Comparison of ENCODE assay signal across 1 cellular context in the genomic region with DNA sequence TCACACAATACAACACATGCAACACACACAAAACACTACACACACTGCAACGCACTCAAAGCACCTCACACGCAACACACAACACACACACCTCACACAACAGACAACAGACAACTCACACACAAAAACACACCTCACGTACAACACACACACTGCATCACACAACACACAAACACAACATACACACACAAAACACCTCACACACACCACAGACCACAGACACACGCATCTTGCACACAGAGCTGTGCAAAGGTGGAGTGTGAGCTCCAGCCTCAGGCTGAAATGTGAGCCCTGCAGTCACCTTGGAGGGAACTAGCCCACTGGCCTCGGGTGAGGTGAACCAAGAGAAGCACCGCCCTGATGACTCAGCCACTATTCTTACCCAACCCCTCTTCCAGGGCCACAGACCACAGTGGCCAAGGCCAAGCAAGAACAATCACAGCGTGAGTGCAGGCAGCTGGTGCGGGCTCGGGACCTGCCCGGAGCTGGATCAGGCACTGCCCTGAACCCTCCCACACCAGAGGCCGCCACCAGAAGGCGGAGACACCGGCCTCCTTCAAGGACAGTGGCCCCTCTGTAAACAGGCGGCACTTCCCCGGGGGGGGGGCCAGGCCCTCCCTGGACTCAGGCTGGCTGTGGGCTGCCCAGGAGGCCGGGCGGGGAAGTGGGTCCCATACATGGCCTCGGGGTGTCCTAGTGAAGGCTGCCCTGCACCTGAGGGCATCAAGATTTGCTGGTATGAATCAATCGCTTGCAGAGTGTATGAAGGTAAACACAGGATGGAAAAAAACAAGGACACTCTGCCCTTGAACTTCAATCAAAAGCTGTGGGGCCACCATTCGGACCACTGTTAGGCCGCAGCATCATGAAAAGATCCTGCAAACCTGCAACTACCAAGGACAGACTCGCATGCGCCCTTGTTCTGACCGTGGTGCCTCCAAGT.
A peak's percentile ranks its signal among the peaks of the same experiment; 100 is the strongest.
TF ChIP-seq lines count a peak whose summit lies in the region.

No MANE protein-coding gene starts in this region.

TF ChIP-seq in K562, 482 proteins besides CTCF, POLR2A, EP300 and RAD21 (continued from another document and continues in another):
- TF ChIP-seq, protein P1, sequence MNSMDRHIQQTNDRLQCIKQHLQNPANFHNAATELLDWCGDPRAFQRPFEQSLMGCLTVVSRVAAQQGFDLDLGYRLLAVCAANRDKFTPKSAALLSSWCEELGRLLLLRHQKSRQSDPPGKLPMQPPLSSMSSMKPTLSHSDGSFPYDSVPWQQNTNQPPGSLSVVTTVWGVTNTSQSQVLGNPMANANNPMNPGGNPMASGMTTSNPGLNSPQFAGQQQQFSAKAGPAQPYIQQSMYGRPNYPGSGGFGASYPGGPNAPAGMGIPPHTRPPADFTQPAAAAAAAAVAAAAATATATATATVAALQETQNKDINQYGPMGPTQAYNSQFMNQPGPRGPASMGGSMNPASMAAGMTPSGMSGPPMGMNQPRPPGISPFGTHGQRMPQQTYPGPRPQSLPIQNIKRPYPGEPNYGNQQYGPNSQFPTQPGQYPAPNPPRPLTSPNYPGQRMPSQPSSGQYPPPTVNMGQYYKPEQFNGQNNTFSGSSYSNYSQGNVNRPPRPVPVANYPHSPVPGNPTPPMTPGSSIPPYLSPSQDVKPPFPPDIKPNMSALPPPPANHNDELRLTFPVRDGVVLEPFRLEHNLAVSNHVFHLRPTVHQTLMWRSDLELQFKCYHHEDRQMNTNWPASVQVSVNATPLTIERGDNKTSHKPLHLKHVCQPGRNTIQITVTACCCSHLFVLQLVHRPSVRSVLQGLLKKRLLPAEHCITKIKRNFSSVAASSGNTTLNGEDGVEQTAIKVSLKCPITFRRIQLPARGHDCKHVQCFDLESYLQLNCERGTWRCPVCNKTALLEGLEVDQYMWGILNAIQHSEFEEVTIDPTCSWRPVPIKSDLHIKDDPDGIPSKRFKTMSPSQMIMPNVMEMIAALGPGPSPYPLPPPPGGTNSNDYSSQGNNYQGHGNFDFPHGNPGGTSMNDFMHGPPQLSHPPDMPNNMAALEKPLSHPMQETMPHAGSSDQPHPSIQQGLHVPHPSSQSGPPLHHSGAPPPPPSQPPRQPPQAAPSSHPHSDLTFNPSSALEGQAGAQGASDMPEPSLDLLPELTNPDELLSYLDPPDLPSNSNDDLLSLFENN (IDR thresholded peaks at IDR 0.05; ENCODE audit: low read depth in 2 of 2, low read length in 2 of 2): no peak
- TF ChIP-seq KDM4B (IDR thresholded peaks at IDR 0.05; ENCODE audit: borderline replicate concordance in 2 of 2, low read depth in 1 of 2) (no peak), MAFG (tag; conservative IDR thresholded peaks at IDR 0.05) (peak; percentile 40; the same call in 1 of the 2 replicates), LARP7 (IDR thresholded peaks at IDR 0.05) (peak; percentile 94; the same call in 1 of the 2 replicates), KLF6 (CRISPR knock-in tag; IDR thresholded peaks at IDR 0.05; ENCODE audit: borderline replicate concordance) (no peak), ZNF212 (CRISPR knock-in tag; IDR thresholded peaks at IDR 0.05) (no peak), CBFA2T3 (IDR thresholded peaks at IDR 0.05) (peak; percentile 6; the same call in 1 of the 2 replicates), TOE1 (IDR thresholded peaks at IDR 0.05; ENCODE audit: borderline replicate concordance) (no peak), TOE1 (CRISPR knock-in tag; IDR thresholded peaks at IDR 0.05; ENCODE audit: borderline replicate concordance, low read depth) (no peak), NRF1 (conservative IDR thresholded peaks at IDR 0.05 in 1 of 2, IDR thresholded peaks at IDR 0.05 in 1 of 2) (0 out of 4 replicates have a peak, but pooled peaks of 1 of the 2 experiments have one; percentile 8), WHSC1 (IDR thresholded peaks at IDR 0.05; ENCODE audit: low read length) (no peak), STAT5A (IDR thresholded peaks at IDR 0.05; ENCODE audit: borderline replicate concordance, low read length) (no peak), JUND (IDR thresholded peaks at IDR 0.05; ENCODE audit: borderline replicate concordance, low read depth, low read length) (peak; percentile 86), JUND (tag; IDR thresholded peaks at IDR 0.05; ENCODE audit: borderline replicate concordance, low read depth, low read length) (peak; percentile 84; the same call in 2 of the 3 replicates), CREBBP (IDR thresholded peaks at IDR 0.05; ENCODE audit: low read depth, low read length) (no peak), CEBPG (CRISPR knock-in tag; IDR thresholded peaks at IDR 0.05) (no peak), CEBPG (tag; conservative IDR thresholded peaks at IDR 0.05 in 1 of 2, IDR thresholded peaks at IDR 0.05 in 1 of 2) (peak; percentile 46 to 53; a peak in 2 of 4 replicates), MYNN (IDR thresholded peaks at IDR 0.05) (no peak), MYNN (CRISPR knock-in tag; IDR thresholded peaks at IDR 0.05) (no peak), MAZ (CRISPR knock-in tag; conservative IDR thresholded peaks at IDR 0.05 in 1 of 2, IDR thresholded peaks at IDR 0.05 in 1 of 2) (0 out of 4 replicates have a peak, but pooled peaks of 1 of the 2 experiments have one; percentile 17), NFE2 (IDR thresholded peaks at IDR 0.05; ENCODE audit: low read depth) (peak; percentile 90), SMAD4 (CRISPR knock-in tag; conservative IDR thresholded peaks at IDR 0.05) (no peak), ZBTB17 (CRISPR knock-in tag; IDR thresholded peaks at IDR 0.05) (no peak), FOXP1 (CRISPR knock-in tag; IDR thresholded peaks at IDR 0.05) (no peak), ZC3H8 (IDR thresholded peaks at IDR 0.05) (no peak), CREM (IDR thresholded peaks at IDR 0.05; ENCODE audit: low read depth) (0 out of 2 replicates have a peak, but pooled peaks have one; percentile 27), ZNF347 (CRISPR knock-in tag; IDR thresholded peaks at IDR 0.05; ENCODE audit: low read depth) (no peak), SOX6 (IDR thresholded peaks at IDR 0.05) (0 out of 2 replicates have a peak, but pooled peaks have one; percentile 27), C11orf30 (IDR thresholded peaks at IDR 0.05; ENCODE audit: low read depth) (peak; percentile 72), SMARCA5 (IDR thresholded peaks at IDR 0.05) (peak; percentile 81; the same call in 1 of the 2 replicates)
- TF ChIP-seq, protein P2, sequence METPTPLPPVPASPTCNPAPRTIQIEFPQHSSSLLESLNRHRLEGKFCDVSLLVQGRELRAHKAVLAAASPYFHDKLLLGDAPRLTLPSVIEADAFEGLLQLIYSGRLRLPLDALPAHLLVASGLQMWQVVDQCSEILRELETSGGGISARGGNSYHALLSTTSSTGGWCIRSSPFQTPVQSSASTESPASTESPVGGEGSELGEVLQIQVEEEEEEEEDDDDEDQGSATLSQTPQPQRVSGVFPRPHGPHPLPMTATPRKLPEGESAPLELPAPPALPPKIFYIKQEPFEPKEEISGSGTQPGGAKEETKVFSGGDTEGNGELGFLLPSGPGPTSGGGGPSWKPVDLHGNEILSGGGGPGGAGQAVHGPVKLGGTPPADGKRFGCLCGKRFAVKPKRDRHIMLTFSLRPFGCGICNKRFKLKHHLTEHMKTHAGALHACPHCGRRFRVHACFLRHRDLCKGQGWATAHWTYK (CRISPR knock-in tag; IDR thresholded peaks at IDR 0.05): no peak
- TF ChIP-seq, protein P3, sequence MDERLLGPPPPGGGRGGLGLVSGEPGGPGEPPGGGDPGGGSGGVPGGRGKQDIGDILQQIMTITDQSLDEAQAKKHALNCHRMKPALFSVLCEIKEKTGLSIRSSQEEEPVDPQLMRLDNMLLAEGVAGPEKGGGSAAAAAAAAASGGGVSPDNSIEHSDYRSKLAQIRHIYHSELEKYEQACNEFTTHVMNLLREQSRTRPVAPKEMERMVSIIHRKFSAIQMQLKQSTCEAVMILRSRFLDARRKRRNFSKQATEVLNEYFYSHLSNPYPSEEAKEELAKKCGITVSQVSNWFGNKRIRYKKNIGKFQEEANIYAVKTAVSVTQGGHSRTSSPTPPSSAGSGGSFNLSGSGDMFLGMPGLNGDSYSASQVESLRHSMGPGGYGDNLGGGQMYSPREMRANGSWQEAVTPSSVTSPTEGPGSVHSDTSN (CRISPR knock-in tag; IDR thresholded peaks at IDR 0.05; ENCODE audit: low read depth): no peak
- TF ChIP-seq, protein P3 (tag; conservative IDR thresholded peaks at IDR 0.05; ENCODE audit: low read depth): no peak
- TF ChIP-seq, protein P4, sequence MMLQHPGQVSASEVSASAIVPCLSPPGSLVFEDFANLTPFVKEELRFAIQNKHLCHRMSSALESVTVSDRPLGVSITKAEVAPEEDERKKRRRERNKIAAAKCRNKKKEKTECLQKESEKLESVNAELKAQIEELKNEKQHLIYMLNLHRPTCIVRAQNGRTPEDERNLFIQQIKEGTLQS (IDR thresholded peaks at IDR 0.05): peak; percentile 84
- TF ChIP-seq, protein P4 (CRISPR knock-in tag; conservative IDR thresholded peaks at IDR 0.05): no peak
- TF ChIP-seq, protein P5, sequence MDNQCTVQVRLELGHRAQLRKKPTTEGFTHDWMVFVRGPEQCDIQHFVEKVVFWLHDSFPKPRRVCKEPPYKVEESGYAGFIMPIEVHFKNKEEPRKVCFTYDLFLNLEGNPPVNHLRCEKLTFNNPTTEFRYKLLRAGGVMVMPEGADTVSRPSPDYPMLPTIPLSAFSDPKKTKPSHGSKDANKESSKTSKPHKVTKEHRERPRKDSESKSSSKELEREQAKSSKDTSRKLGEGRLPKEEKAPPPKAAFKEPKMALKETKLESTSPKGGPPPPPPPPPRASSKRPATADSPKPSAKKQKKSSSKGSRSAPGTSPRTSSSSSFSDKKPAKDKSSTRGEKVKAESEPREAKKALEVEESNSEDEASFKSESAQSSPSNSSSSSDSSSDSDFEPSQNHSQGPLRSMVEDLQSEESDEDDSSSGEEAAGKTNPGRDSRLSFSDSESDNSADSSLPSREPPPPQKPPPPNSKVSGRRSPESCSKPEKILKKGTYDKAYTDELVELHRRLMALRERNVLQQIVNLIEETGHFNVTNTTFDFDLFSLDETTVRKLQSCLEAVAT (IDR thresholded peaks at IDR 0.05): peak in 1 of 2 experiments; percentile 48; a peak in 1 of 4 replicates
- TF ChIP-seq, protein P6, sequence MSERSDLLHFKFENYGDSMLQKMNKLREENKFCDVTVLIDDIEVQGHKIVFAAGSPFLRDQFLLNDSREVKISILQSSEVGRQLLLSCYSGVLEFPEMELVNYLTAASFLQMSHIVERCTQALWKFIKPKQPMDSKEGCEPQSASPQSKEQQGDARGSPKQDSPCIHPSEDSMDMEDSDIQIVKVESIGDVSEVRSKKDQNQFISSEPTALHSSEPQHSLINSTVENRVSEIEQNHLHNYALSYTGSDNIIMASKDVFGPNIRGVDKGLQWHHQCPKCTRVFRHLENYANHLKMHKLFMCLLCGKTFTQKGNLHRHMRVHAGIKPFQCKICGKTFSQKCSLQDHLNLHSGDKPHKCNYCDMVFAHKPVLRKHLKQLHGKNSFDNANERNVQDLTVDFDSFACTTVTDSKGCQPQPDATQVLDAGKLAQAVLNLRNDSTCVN (CRISPR knock-in tag; IDR thresholded peaks at IDR 0.05): peak; percentile 52; the same call in 1 of the 2 replicates
- TF ChIP-seq, protein P7, sequence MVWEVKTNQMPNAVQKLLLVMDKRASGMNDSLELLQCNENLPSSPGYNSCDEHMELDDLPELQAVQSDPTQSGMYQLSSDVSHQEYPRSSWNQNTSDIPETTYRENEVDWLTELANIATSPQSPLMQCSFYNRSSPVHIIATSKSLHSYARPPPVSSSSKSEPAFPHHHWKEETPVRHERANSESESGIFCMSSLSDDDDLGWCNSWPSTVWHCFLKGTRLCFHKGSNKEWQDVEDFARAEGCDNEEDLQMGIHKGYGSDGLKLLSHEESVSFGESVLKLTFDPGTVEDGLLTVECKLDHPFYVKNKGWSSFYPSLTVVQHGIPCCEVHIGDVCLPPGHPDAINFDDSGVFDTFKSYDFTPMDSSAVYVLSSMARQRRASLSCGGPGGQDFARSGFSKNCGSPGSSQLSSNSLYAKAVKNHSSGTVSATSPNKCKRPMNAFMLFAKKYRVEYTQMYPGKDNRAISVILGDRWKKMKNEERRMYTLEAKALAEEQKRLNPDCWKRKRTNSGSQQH (CRISPR knock-in tag; IDR thresholded peaks at IDR 0.05): peak; percentile 65; the same call in 1 of the 2 replicates
- TF ChIP-seq, protein P8, sequence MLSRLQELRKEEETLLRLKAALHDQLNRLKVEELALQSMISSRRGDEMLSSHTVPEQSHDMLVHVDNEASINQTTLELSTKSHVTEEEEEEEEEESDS (CRISPR knock-in tag; IDR thresholded peaks at IDR 0.05): no peak
- TF ChIP-seq, protein P9, sequence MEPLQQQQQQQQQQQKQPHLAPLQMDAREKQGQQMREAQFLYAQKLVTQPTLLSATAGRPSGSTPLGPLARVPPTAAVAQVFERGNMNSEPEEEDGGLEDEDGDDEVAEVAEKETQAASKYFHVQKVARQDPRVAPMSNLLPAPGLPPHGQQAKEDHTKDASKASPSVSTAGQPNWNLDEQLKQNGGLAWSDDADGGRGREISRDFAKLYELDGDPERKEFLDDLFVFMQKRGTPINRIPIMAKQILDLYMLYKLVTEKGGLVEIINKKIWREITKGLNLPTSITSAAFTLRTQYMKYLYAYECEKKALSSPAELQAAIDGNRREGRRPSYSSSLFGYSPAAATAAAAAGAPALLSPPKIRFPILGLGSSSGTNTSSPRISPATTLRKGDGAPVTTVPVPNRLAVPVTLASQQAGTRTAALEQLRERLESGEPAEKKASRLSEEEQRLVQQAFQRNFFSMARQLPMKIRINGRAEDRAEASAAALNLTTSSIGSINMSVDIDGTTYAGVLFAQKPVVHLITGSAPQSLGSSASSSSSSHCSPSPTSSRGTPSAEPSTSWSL (CRISPR knock-in tag; IDR thresholded peaks at IDR 0.05; ENCODE audit: borderline replicate concordance): no peak
- TF ChIP-seq, protein P10, sequence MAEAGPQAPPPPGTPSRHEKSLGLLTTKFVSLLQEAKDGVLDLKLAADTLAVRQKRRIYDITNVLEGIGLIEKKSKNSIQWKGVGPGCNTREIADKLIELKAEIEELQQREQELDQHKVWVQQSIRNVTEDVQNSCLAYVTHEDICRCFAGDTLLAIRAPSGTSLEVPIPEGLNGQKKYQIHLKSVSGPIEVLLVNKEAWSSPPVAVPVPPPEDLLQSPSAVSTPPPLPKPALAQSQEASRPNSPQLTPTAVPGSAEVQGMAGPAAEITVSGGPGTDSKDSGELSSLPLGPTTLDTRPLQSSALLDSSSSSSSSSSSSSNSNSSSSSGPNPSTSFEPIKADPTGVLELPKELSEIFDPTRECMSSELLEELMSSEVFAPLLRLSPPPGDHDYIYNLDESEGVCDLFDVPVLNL (CRISPR knock-in tag; IDR thresholded peaks at IDR 0.05; ENCODE audit: low read depth): no peak
